29 cellular contexts compared by ENCODE assay signal in the genomic region with DNA sequence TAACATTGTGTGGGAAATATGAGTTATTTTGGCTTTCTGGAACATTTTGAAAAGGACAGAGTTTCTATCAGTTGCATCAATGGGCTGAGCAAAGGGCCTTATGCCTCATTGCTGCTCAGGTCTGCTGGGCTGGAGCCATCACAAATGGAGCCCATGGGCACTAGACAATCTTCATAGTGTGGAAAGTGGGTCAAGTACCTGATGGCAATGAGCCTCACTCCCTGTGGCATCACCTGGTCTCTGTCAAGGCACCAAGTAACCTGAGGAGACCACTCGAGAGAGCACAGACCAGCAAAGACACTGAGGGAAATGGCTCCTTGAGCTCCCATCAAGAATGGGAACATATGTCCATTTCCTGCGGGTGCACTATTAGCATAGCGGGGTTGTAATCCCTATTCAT.
"Had no signal": no experiment of that assay in that cellular context is flagged by ENCODE, and none has a peak within 500 bp of the region (broad histone marks: within the 10 kb centered on the region; RNA-seq: fewer than 3 reads in every experiment).

No MANE protein-coding gene starts in this region.

- H3K9me3 ChIP-seq: ovary, thoracic aorta, uterus had no signal

- H3K27ac ChIP-seq: esophagus muscularis mucosa, foreskin keratinocyte, heart left ventricle, ovary, right lobe of liver, skin epidermis, thoracic aorta, uterus, WERI-Rb-1 had no signal

- H3K4me3 ChIP-seq: esophagus muscularis mucosa, heart left ventricle, ovary, right lobe of liver, skin epidermis, thoracic aorta, uterus had no signal

- H3K36me3 ChIP-seq: esophagus muscularis mucosa, heart left ventricle, ovary, right lobe of liver, thoracic aorta, uterus, WERI-Rb-1 had no signal

- H3K27me3 ChIP-seq: esophagus muscularis mucosa, foreskin keratinocyte, heart left ventricle, ovary, right lobe of liver, uterus had no signal

- DNase-seq: activated CD4-positive, alpha-beta memory T cell treated with anti-CD3 and anti-CD28 coated beads for 36 hours; activated CD4-positive, alpha-beta T cell treated with anti-CD3 and anti-CD28 coated beads, Interleukin-2, amount 10 ng/mL, durations not matched to agents 24 days and 14 days; activated CD4-positive, CD25-positive, alpha-beta regulatory T cell treated with anti-CD3 and anti-CD28 coated beads, Interleukin-2, amount 50 U/mL, for 72 hours; activated CD8-positive, alpha-beta memory T cell treated with anti-CD3 and anti-CD28 coated beads, Interleukin-2, amount 50 U/mL, for 4 hours; activated effector memory CD4-positive, alpha-beta T cell treated with anti-CD3 and anti-CD28 coated beads, Interleukin-2, amount 50 U/mL, for 16 hours; activated naive CD4-positive, alpha-beta T cell treated with anti-CD3 and anti-CD28 coated beads for 36 hours; activated naive CD8-positive, alpha-beta T cell treated with anti-CD3 and anti-CD28 coated beads, Interleukin-2, amount 10 ng/mL, durations not matched to agents 7 days and 5 days; activated T-cell treated with anti-CD3 and anti-CD28 coated beads, Interleukin-2, amount 50 U/mL, for 1 hour; amniotic stem cell; central memory CD4-positive, alpha-beta T cell; endodermal cell; heart left ventricle; hypothalamus; immature natural killer cell; kidney; left colon; mammary epithelial cell; naive B cell; ovary; right lobe of liver; stimulated activated CD4-positive, alpha-beta T cell treated with anti-CD3 and anti-CD28 coated beads, Interleukin-12 subunit alpha, Interleukin-12 subunit beta, amount 100 ng/mL, for 4 hours; stimulated activated CD4-positive, alpha-beta T cell treated with anti-CD3 and anti-CD28 coated beads, Interleukin-4, amount 100 ng/mL, for 1 hour; T1000; uterus; WERI-Rb-1 had no signal

- H3K4me1 ChIP-seq: esophagus muscularis mucosa, foreskin keratinocyte, right lobe of liver, uterus had no signal
